Comparison of ENCODE assay signal across 1 cellular context in genomic region chr9:124594673-124595072, GRCh38.
TF ChIP-seq lines count a peak whose summit lies in the region.

No MANE protein-coding gene starts in this region.

TF ChIP-seq in WTC11, 78 proteins besides CTCF, POLR2A, EP300 and RAD21:
- no peak for TF ChIP-seq ESRRA (CRISPR knock-in tag; IDR thresholded peaks at IDR 0.05; ENCODE audit: borderline replicate concordance)
- no peak for TF ChIP-seq ARID4B (CRISPR knock-in tag; IDR thresholded peaks at IDR 0.05; ENCODE audit: borderline replicate concordance)
- no peak for TF ChIP-seq USF1 (CRISPR knock-in tag; IDR thresholded peaks at IDR 0.05)
- TF ChIP-seq KAT7 (CRISPR knock-in tag; IDR thresholded peaks at IDR 0.05; ENCODE audit: borderline replicate concordance) = no peak
- TF ChIP-seq E2F5 (CRISPR knock-in tag; IDR thresholded peaks at IDR 0.05) = no peak
- TF ChIP-seq ERG (CRISPR knock-in tag; IDR thresholded peaks at IDR 0.05) = no peak
- no peak for TF ChIP-seq NFYB (CRISPR knock-in tag; conservative IDR thresholded peaks at IDR 0.05; ENCODE audit: low read depth)
